In the genomic region with DNA sequence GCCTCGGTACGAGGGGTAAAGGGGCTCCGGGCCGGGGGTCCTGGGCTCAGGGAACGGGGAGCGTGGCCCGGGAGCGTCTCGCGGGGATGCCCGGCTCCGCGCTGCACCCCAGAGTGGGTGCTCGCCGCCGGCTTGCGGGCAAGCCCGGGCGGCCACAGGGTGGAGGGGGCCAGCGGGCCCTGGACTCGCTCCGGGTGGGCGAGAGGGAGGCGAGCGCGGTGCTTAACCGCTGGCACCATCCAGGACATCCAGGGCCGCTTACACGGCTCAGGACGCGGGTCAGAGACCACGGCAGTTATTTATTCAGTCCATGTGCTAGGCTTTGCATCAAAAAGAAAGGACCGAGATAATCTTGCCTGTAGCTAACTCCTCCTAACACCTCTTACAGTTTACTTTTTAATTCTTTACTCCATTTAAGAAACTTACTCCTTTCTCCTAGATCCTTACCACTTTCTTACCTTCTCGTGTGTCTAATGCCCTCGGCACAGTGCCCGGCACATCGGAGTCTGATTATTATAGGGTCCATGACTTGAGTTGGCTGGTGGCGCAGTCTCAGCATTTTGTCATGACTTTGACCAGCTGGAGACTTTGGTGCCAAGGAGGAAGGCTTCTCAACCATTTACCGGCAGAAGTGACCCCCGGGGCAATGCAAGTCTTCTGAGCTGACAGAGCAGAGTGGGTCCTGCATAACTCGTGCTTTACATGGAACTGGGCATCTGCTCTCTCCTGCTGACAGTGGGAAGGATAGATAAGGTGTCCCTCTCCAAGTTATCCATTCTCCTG, we compare ENCODE assay signal across 8 cellular contexts. TPM values are rescaled to one million over a fixed set of nuclear protein-coding genes. Genes with fewer than 3 reads are reported as not detected.
DNase-seq lines count a peak whose midpoint lies in the region; TF ChIP-seq lines count a peak whose summit lies in the region.

No MANE protein-coding gene starts in this region.

- peak overlapping the region; percentile 92 for H3K27ac ChIP-seq in GM23248
- H3K27ac ChIP-seq in dorsolateral prefrontal cortex, result peak overlapping the region in 44 of 59 donors; percentile 7 to 88 (median 66)
- peak overlapping the region; percentile 95 to 96 for H3K27ac ChIP-seq in mucosa of rectum (ENCODE audit: low read depth in 2 of 2, low read length in 2 of 2)

- H4K20me1 ChIP-seq in GM23248 (ENCODE audit: insufficient read depth), result no peaks in the 10 kb centered on the region

- in situ Hi-C loops in GM23248 (cut with MboI), result no loop called here

- H2AFZ ChIP-seq in GM23248, result peak overlapping the region; percentile 89

- H3K4me3 ChIP-seq in GM23248, result peak overlapping the region; percentile 99
- H3K4me3 ChIP-seq in NT2/D1 (ENCODE audit: insufficient read length, low read depth), result peak overlapping the region; percentile 61
- H3K4me3 ChIP-seq in dorsolateral prefrontal cortex, result peak overlapping the region; percentile 62 to 96 (median 85)
- H3K4me3 ChIP-seq in mucosa of rectum (ENCODE audit: low read length in 2 of 2), result peak overlapping the region; percentile 76 to 94

- no peak for TF ChIP-seq CTCF in dorsolateral prefrontal cortex (IDR thresholded peaks at IDR 0.05 in 54 of 56, conservative IDR thresholded peaks at IDR 0.05 in 2 of 56; ENCODE audit: low read depth in 1 of 56, partially characterized antibody in 56 of 56)

- peaks cover 16% of the 10 kb centered on the region for H3K4me1 ChIP-seq in GM23248 (ENCODE audit: insufficient read depth)
- H3K4me1 ChIP-seq in NT2/D1 (ENCODE audit: insufficient read depth, insufficient read length), result peaks cover 1% of the 10 kb centered on the region
- peaks cover 15 to 21% of the 10 kb centered on the region in 2 donors for H3K4me1 ChIP-seq in mucosa of rectum (ENCODE audit: control insufficient read depth in 2 of 2, insufficient read depth in 2 of 2, low read length in 2 of 2)

- WGBS in GM23248 (ENCODE audit: low coverage in 1 of 2, low lambda C conversion rate in 2 of 2, missing lambda C conversion rate in 2 of 2), 2 experiments, result 1 to 3% methylated on average over 22 to 41 of the region's 41 CpGs

- H3K4me2 ChIP-seq in GM23248 (ENCODE audit: unreplicated experiment), result peak overlapping the region; percentile 100

- H3K36me3 ChIP-seq in GM23248 (ENCODE audit: low read depth) (no peaks in the 10 kb centered on the region), NT2/D1 (ENCODE audit: insufficient read depth, insufficient read length, low read length) (no peaks in the 10 kb centered on the region), mucosa of rectum (ENCODE audit: control insufficient read depth in 2 of 2, insufficient read depth in 2 of 2, low read length in 2 of 2) (no peaks in the 10 kb centered on the region)

- no peaks in the 10 kb centered on the region for H3K9me2 ChIP-seq in GM23248 (ENCODE audit: insufficient read depth)

- H3F3A ChIP-seq in GM23248 (ENCODE audit: insufficient read depth), result peaks cover 3% of the 10 kb centered on the region; the same call in 1 of the 2 replicates

- DNase-seq in ELF-1 (ENCODE audit: low read depth, low spot score) (peak; percentile 44), GM23248 (peak; percentile 61), NT2/D1 (ENCODE audit: low read depth, low spot score) (no peak), dorsolateral prefrontal cortex (no peak), GM19238 (ENCODE audit: insufficient read length, low spot score) (no peak), ecto neural progenitor cell (ENCODE audit: low spot score) (no peak)
- DNase-seq in effector CD4-positive, alpha-beta T cell, result no peak

- H3K27me3 ChIP-seq in GM23248 (replicated peaks; ENCODE audit: insufficient read depth) (no peaks in the 10 kb centered on the region), NT2/D1 (ENCODE audit: insufficient read depth, insufficient read length) (peaks cover 16% of the 10 kb centered on the region), dorsolateral prefrontal cortex (no peaks in the 10 kb centered on the region), mucosa of rectum (ENCODE audit: control insufficient read depth in 2 of 2, insufficient read depth in 2 of 2, low read length in 2 of 2) (no peaks in the 10 kb centered on the region)

- H3K9me3 ChIP-seq in GM23248 (ENCODE audit: low read depth), result no peaks in the 10 kb centered on the region
- no peaks in the 10 kb centered on the region for H3K9me3 ChIP-seq in NT2/D1 (ENCODE audit: insufficient read depth, low read length)
- no peaks in the 10 kb centered on the region for H3K9me3 ChIP-seq in mucosa of rectum (ENCODE audit: control insufficient read depth in 2 of 2, low read length in 2 of 2)

- H3K79me2 ChIP-seq in GM23248 (ENCODE audit: insufficient read depth), result peaks cover 57% of the 10 kb centered on the region

- H3K9ac ChIP-seq in GM23248, result peak overlapping the region; percentile 91
- H3K9ac ChIP-seq in NT2/D1 (ENCODE audit: insufficient read length, low read depth), result peak overlapping the region; percentile 72
- peak overlapping the region; percentile 66 to 93 for H3K9ac ChIP-seq in mucosa of rectum (ENCODE audit: low read depth in 1 of 2, low read length in 2 of 2)

- intact Hi-C loops in dorsolateral prefrontal cortex (cut with DNase I), result no loop called here

RNA-seq across cellular contexts. Expression of a gene that starts 0.4 kb away (rescaled TPM):
- total RNA-seq in GM23248 (2014; rRNA removed; shearing (Covaris generic)), result 31.0 and 35.7 TPM in 2 replicates
- polyA plus RNA-seq in GM23248 (2016; fragmentation: Nextera tagmentation; extraction: Ambion mirVana), result 113 and 122 TPM in 2 replicates
- 10 to 100 TPM; 19.3 to 78.4 (median 36.1) TPM for total RNA-seq in dorsolateral prefrontal cortex

Comparison
In these comparisons a context has a peak if more than half of its experiments do, and no peak if none do; other contexts are left out.
1. DNase-seq: peak in ELF-1 (single experiment) and GM23248 (single experiment); none in NT2/D1 (single experiment), dorsolateral prefrontal cortex (0 of 10), effector CD4-positive, alpha-beta T cell (single experiment), GM19238 (single experiment) and ecto neural progenitor cell (single experiment).
2. Peak in every context shown above with its lines, with median percentiles within 50 percentile points of each other: H3K27ac ChIP-seq, H3K4me3 ChIP-seq and H3K9ac ChIP-seq.